ENCODE assay signal across 8 cellular contexts in the genomic region with DNA sequence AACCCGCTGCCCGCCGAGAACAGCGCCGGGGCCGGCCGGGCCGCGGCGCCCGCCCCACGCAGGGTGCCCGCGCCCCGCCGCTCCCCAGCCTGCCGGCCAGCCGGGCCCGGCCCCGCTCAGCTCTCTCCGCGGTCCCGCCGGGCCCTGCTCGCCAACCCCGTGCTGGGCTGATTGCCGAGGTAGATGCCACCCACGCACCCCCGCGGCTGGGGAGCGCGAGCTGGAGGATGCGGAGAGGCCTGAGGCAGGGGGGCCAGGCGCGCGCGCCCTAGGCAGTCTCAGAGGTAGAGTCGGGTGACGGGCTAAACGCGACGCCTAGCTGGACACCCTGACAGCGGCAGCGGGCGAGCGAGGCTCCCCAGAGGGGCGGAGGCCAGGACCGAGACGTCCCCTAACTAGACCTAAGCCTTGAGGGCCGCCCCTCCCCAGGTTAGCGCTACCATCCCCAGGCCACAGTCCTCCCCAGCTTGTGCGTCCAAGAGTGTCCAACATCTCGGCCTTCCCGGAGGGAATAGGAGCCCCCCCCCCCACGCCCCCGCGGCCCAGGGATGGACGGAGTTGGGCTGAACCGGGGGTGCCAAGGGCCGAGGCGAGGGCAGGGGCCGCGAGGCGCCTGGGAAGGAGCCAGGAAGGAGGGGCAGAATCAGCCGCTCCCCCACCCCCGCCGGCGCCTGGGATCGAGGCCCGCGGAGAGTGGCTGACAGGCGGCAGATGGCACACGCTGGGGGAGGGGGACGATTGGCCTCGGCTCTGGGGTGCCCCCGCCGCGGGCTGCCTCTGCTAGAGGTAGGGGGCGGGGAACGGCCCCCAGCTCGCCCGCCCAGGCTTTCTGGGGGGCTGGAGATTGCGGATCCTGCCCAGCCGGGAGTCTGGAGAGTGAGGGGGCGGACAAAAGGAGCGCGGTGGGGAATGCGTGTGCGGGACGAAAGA. TPM values are rescaled to one million over a fixed set of nuclear protein-coding genes. Genes with fewer than 3 reads are reported as not detected.
DNase-seq lines count a peak whose midpoint lies in the region; ATAC-seq, FAIRE-seq and TF ChIP-seq lines count a peak whose summit lies in the region.

No MANE protein-coding gene starts in this region.

- peaks cover 50% of the 10 kb centered on the region for H3K27me3 ChIP-seq in IMR-90 (ENCODE audit: control insufficient read depth, insufficient read depth, low read length)
- peaks cover 10% of the 10 kb centered on the region for H3K27me3 ChIP-seq in astrocyte (ENCODE audit: insufficient read depth, low read length)
- H3K27me3 ChIP-seq in spleen (replicated peaks in 1 of 7) = peaks cover 0 to 83% (median 26%) of the 10 kb centered on the region in 7 donors

- H2BK5ac ChIP-seq in IMR-90 (ENCODE audit: low read depth, low read length, poor library complexity, severe bottlenecking) = no peak overlapping the region

- no peak overlapping the region for H3K56ac ChIP-seq in IMR-90 (ENCODE audit: extremely low read depth, insufficient read depth, low read length)

- ATAC-seq in IMR-90 (ENCODE audit: low read depth) (no peak), GM19324 (IDR thresholded peaks at IDR 0.05; ENCODE audit: low FRiP score, unreplicated experiment) (no peak)

- H3K9ac ChIP-seq in IMR-90 (ENCODE audit: low read depth, low read length) = no peak overlapping the region
- peak overlapping the region; percentile 46 for H3K9ac ChIP-seq in astrocyte (ENCODE audit: low read length)

- H2BK15ac ChIP-seq in IMR-90 (ENCODE audit: low read depth, low read length) = no peak overlapping the region

- H3K4ac ChIP-seq in IMR-90 (ENCODE audit: low read depth, low read length) = no peak overlapping the region

- no peaks in the 10 kb centered on the region for H3K79me1 ChIP-seq in IMR-90 (ENCODE audit: low read depth in 1 of 2, low read length in 2 of 2)

- H3K4me3 ChIP-seq in IMR-90 (ENCODE audit: insufficient read depth, low read depth, low read length) (no peak overlapping the region; the same call in 1 of the 2 replicates), astrocyte (ENCODE audit: insufficient read depth, low read depth, low read length) (peak overlapping the region; percentile 46), spleen (peak overlapping the region; percentile 23 to 89 (median 57))

- H4K8ac ChIP-seq in IMR-90 (ENCODE audit: low read depth in 2 of 2, low read length in 2 of 2) = no peak overlapping the region

- TF ChIP-seq RAD21 in IMR-90 (IDR thresholded peaks at IDR 0.05; ENCODE audit: low read length) = no peak

- H3K4me3 Mint-ChIP-seq in astrocyte (ENCODE audit: unreplicated experiment) = peak overlapping the region; percentile 72

- H3K4me1 Mint-ChIP-seq in astrocyte (ENCODE audit: low read depth, unreplicated experiment) = peaks cover 10% of the 10 kb centered on the region

- DNase-seq in AG08395 (ENCODE audit: low spot score) = peak; percentile 23
- no peak for DNase-seq in IMR-90
- peak; percentile 37 for DNase-seq in astrocyte (ENCODE audit: low read depth)
- DNase-seq in iPS-NIHi11 (ENCODE audit: low spot score) = peak; percentile 58
- DNase-seq in spleen = no peak
- DNase-seq in AML-193 (lab: John Stamatoyannopoulos, UW) = no peak
- DNase-seq in NCI-H2081 (lab: John Stamatoyannopoulos, UW) = no peak

- H3K18ac ChIP-seq in IMR-90 (ENCODE audit: low read depth, low read length) = no peak overlapping the region

- WGBS in IMR-90 (ENCODE audit: extremely low coverage in 2 of 2, insufficient read length in 1 of 2), 2 experiments = 0% methylated on average over 9 of the region's 90 CpGs; no CpG with 5 or more reads in 1 of the 2 experiments
- 1 to 3% (median 1%) methylated on average over 49 to 90 of the region's 90 CpGs for WGBS in spleen, 5 donors

- POLR2A ChIA-PET in IMR-90 (lab: Charles Lee; ENCODE audit: unreplicated experiment) = no interaction called here

- H2BK120ac ChIP-seq in IMR-90 (ENCODE audit: low read depth, low read length) = no peak overlapping the region

- H3K36me3 ChIP-seq in IMR-90 (ENCODE audit: control insufficient read depth, insufficient read depth, low read length) = no peaks in the 10 kb centered on the region
- no peaks in the 10 kb centered on the region for H3K36me3 ChIP-seq in astrocyte (ENCODE audit: insufficient read depth, low read length)
- no peaks in the 10 kb centered on the region for H3K36me3 ChIP-seq in spleen

- H3K4me1 ChIP-seq in IMR-90 (ENCODE audit: control insufficient read depth, insufficient read depth, low read length) (peaks cover 2% of the 10 kb centered on the region; the same call in 1 of the 2 replicates), astrocyte (ENCODE audit: insufficient read depth, low read length) (peaks cover 13% of the 10 kb centered on the region), spleen (peaks cover 10 to 57% (median 41%) of the 10 kb centered on the region in 6 donors)

- dilution Hi-C loops in IMR-90 (cut with HindIII; ENCODE audit: low sequenced_read_pairs, unreplicated experiment) = no loop called here

- no peak overlapping the region for H2AK5ac ChIP-seq in IMR-90 (ENCODE audit: low read depth, low read length)

- in situ Hi-C loops in IMR-90 (cut with MboI; ENCODE audit: low sequenced_read_pairs) = no loop called here

- BruUV-seq in IMR-90 (replicated peaks; lab: Mats Ljungman, UMichigan) = no TSS peak

- H4K5ac ChIP-seq in IMR-90 (ENCODE audit: low read depth, low read length) = no peak overlapping the region

- no peak overlapping the region for H3K14ac ChIP-seq in IMR-90 (replicated peaks; ENCODE audit: low read depth, low read length)

- no peak overlapping the region for H3K23ac ChIP-seq in IMR-90 (ENCODE audit: low read depth, low read length)

- TF ChIP-seq CTCF in IMR-90 (conservative IDR thresholded peaks at IDR 0.05; ENCODE audit: low read depth, low read length) = no peak
- TF ChIP-seq CTCF in astrocyte (IDR thresholded peaks at IDR 0.05; ENCODE audit: insufficient read depth, low read depth, low read length) = no peak
- no peak for TF ChIP-seq CTCF in spleen (IDR thresholded peaks at IDR 0.05 in 8 of 11, conservative IDR thresholded peaks at IDR 0.05 in 3 of 11)

- H2AFZ ChIP-seq in IMR-90 (replicated peaks; ENCODE audit: low read length, poor library complexity) (peak overlapping the region; percentile 49), astrocyte (ENCODE audit: low read depth, low read length) (peak overlapping the region; percentile 80)

- H3K9me3 ChIP-seq in IMR-90 (ENCODE audit: control insufficient read depth, insufficient read depth, low read length) (no peaks in the 10 kb centered on the region), astrocyte (ENCODE audit: insufficient read depth, low read depth, low read length) (no peaks in the 10 kb centered on the region), spleen (no peaks in the 10 kb centered on the region)

- peaks cover 19% of the 10 kb centered on the region for H3K27me3 Mint-ChIP-seq in astrocyte (ENCODE audit: low read depth, unreplicated experiment)

- no peak for TF ChIP-seq POLR2A in IMR-90 (IDR thresholded peaks at IDR 0.05; ENCODE audit: low read depth, low read length)
- TF ChIP-seq POLR2A in spleen (IDR thresholded peaks at IDR 0.05) = no peak

- no peaks in the 10 kb centered on the region; the same call in 1 of the 2 replicates for H4K20me1 ChIP-seq in IMR-90 (ENCODE audit: insufficient read depth, low read length)
- peaks cover 8% of the 10 kb centered on the region for H4K20me1 ChIP-seq in astrocyte (ENCODE audit: insufficient read depth, low read length)

- no peaks in the 10 kb centered on the region for H3K36me3 Mint-ChIP-seq in astrocyte (ENCODE audit: low read depth, unreplicated experiment)

- H2BK20ac ChIP-seq in IMR-90 (ENCODE audit: low read depth, low read length) = no peak overlapping the region

- no peak overlapping the region for H4K91ac ChIP-seq in IMR-90 (ENCODE audit: insufficient read depth, low read depth, low read length)

- FAIRE-seq in astrocyte (lab: Jason Lieb, UNC) = no peak

- H3K9me1 ChIP-seq in IMR-90 (ENCODE audit: insufficient read depth, low read length) = no peaks in the 10 kb centered on the region

- H2AK9ac ChIP-seq in IMR-90 (replicated peaks; ENCODE audit: low read depth, low read length, poor library complexity) = no peak overlapping the region

- H3K27ac Mint-ChIP-seq in astrocyte (ENCODE audit: unreplicated experiment) = no peak overlapping the region

- intact Hi-C loops in IMR-90 (cut with micrococcal nuclease) = loop anchor here (5.0 kb wide), 1 partner anchor 366 kb away; no protein-coding TSS in a partner anchor
- intact Hi-C loops in spleen (cut with DNase I; ENCODE audit: low total_unique reads) = no loop called here

- H3K27ac ChIP-seq in IMR-90 (ENCODE audit: insufficient read depth, low read length) (no peak overlapping the region), astrocyte (ENCODE audit: low read depth, low read length) (no peak overlapping the region), spleen (peak overlapping the region; percentile 57 to 91 (median 86))

- CTCF ChIA-PET in IMR-90 (lab: Yijun Ruan, JAX) = interaction anchor here (1.1 to 1.3 kb wide), 3 partner anchors 10 to 167 kb away, joined by 3 read pairs; a partner anchor contains a TSS

- H3K9me3 Mint-ChIP-seq in astrocyte (ENCODE audit: unreplicated experiment) = no peaks in the 10 kb centered on the region

- H3K4me2 ChIP-seq in IMR-90 (ENCODE audit: low read depth, low read length) = peak overlapping the region; percentile 22; the same call in 1 of the 2 replicates
- peak overlapping the region; percentile 90 for H3K4me2 ChIP-seq in astrocyte (ENCODE audit: low read length)

- peaks cover 4% of the 10 kb centered on the region for H3K79me2 ChIP-seq in astrocyte (ENCODE audit: insufficient read depth, low read length)

TF ChIP-seq in IMR-90, 13 proteins besides CTCF, POLR2A, EP300 and RAD21:
- TF ChIP-seq, protein P1, sequence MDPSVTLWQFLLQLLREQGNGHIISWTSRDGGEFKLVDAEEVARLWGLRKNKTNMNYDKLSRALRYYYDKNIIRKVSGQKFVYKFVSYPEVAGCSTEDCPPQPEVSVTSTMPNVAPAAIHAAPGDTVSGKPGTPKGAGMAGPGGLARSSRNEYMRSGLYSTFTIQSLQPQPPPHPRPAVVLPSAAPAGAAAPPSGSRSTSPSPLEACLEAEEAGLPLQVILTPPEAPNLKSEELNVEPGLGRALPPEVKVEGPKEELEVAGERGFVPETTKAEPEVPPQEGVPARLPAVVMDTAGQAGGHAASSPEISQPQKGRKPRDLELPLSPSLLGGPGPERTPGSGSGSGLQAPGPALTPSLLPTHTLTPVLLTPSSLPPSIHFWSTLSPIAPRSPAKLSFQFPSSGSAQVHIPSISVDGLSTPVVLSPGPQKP (IDR thresholded peaks at IDR 0.05; ENCODE audit: borderline replicate concordance, low read depth, low read length) = no peak
- TF ChIP-seq CHD1 (IDR thresholded peaks at IDR 0.05; ENCODE audit: low read depth, low read length) (no peak), MAFK (IDR thresholded peaks at IDR 0.05; ENCODE audit: low read depth, low read length) (no peak)

RNA-seq across cellular contexts. Expression of a gene that starts 2.6 kb away (rescaled TPM):
- total RNA-seq in IMR-90 (2012; rRNA removed) = under 0.01 TPM in 2 replicates
- polyA plus RNA-seq in IMR-90 (2012; rRNA removed) = 0.10 and 0.17 TPM in 2 replicates
- polyA plus RNA-seq in IMR-90 (2012; cell fraction: cytosol; rRNA removed) = 0.05 TPM in 1 of 2 replicates, not detected in the other
- 0.02 and 0.04 TPM in 2 replicates for polyA plus RNA-seq in IMR-90 (2012; cell fraction: nucleus; rRNA removed; ENCODE audit: low replicate concordance)
- total RNA-seq in astrocyte = 10.6 and 12.4 TPM in 2 replicates
- 1 to 10 TPM; 3.5 to 7.0 (median 5.3) TPM for total RNA-seq in spleen
- under 1 TPM; 0.36 to 0.96 (median 0.67) TPM for polyA plus RNA-seq in spleen

Comparison
In these comparisons a context has a peak if more than half of its experiments do, and no peak if none do; other contexts are left out.
1. DNase-seq: peak in AG08395 (single experiment), astrocyte (single experiment) and iPS-NIHi11 (single experiment); none in IMR-90 (single experiment), spleen (single experiment), AML-193 (0 of 2) and NCI-H2081 (0 of 2).
2. H3K27ac ChIP-seq: peak in spleen (8 of 8); none in IMR-90 (single experiment) and astrocyte (single experiment).